8 cellular contexts compared by ENCODE assay signal in genomic region chr17:75783069-75783783, GRCh38. TPM values are rescaled to one million over a fixed set of nuclear protein-coding genes. Genes with fewer than 3 reads are reported as not detected.
DNase-seq lines count a peak whose midpoint lies in the region; ATAC-seq and TF ChIP-seq lines count a peak whose summit lies in the region.

No MANE protein-coding gene starts in this region.

- no peak for ATAC-seq in effector memory CD8-positive, alpha-beta T cell (replicated peaks)
- ATAC-seq in HG02970 (IDR thresholded peaks at IDR 0.05; ENCODE audit: low FRiP score, unreplicated experiment) (no peak), GM21723 (IDR thresholded peaks at IDR 0.05; ENCODE audit: unreplicated experiment) (no peak)

- DNase-seq in DMS53 (lab: John Stamatoyannopoulos, UW) (peak; percentile 92), HT-29 (ENCODE audit: low spot score) (peak; percentile 93), neural crest cell (ENCODE audit: low read depth, low spot score) (no peak), NCI-H1930 (lab: John Stamatoyannopoulos, UW) (no peak)
- DNase-seq in effector memory CD8-positive, alpha-beta T cell = peak in 1 of 3 experiments; percentile 31

- TF ChIP-seq POLR2A in Raji (IDR thresholded peaks at IDR 0.05; ENCODE audit: insufficient read depth, low read depth, low read length) = peak; percentile 53

- peak overlapping the region; percentile 89 to 92 for H3K4me3 Mint-ChIP-seq in effector memory CD8-positive, alpha-beta T cell
- peak overlapping the region; percentile 97 for H3K4me3 Mint-ChIP-seq in neural crest cell

- H3K4me1 Mint-ChIP-seq in effector memory CD8-positive, alpha-beta T cell (ENCODE audit: low read depth in 2 of 2) = peaks cover 35 to 36% of the 10 kb centered on the region in 2 donors
- peaks cover 52% of the 10 kb centered on the region for H3K4me1 Mint-ChIP-seq in neural crest cell

- no peaks in the 10 kb centered on the region for H3K27me3 Mint-ChIP-seq in effector memory CD8-positive, alpha-beta T cell
- peaks cover 4% of the 10 kb centered on the region for H3K27me3 Mint-ChIP-seq in neural crest cell (ENCODE audit: low read depth)

- H3K9me3 Mint-ChIP-seq in effector memory CD8-positive, alpha-beta T cell = no peaks in the 10 kb centered on the region
- H3K9me3 Mint-ChIP-seq in neural crest cell = peaks cover 3% of the 10 kb centered on the region

- H3K27ac Mint-ChIP-seq in effector memory CD8-positive, alpha-beta T cell = peak overlapping the region; percentile 100
- H3K27ac Mint-ChIP-seq in neural crest cell (ENCODE audit: unreplicated experiment) = no peak overlapping the region

- TF ChIP-seq CTCF in neural crest cell (conservative IDR thresholded peaks at IDR 0.05) = peak; percentile 79

- H3K36me3 Mint-ChIP-seq in effector memory CD8-positive, alpha-beta T cell (ENCODE audit: insufficient read depth) = peaks cover 48% of the 10 kb centered on the region
- H3K36me3 Mint-ChIP-seq in neural crest cell (ENCODE audit: low read depth) = peaks cover 17% of the 10 kb centered on the region

RNA-seq across cellular contexts. Expression of gene UNK, which starts 1.4 kb away (rescaled TPM):
- 23.6 and 24.9 TPM in 2 replicates for total RNA-seq in HT-29 (2014; rRNA removed; shearing (Covaris generic))
- 49.3 and 49.4 TPM in 2 replicates for total RNA-seq in neural crest cell

RNA-seq across cellular contexts. Expression of gene GALK1, which starts 18.2 kb away (rescaled TPM):
- total RNA-seq in HT-29 (2014; rRNA removed; shearing (Covaris generic)) = 40.8 and 41.8 TPM in 2 replicates
- 11.9 and 13.1 TPM in 2 replicates for total RNA-seq in neural crest cell

Comparison
In these comparisons a context has a peak if more than half of its experiments do, and no peak if none do; other contexts are left out.
1. DNase-seq: peak in DMS53 (single experiment) and HT-29 (single experiment); none in neural crest cell (single experiment) and NCI-H1930 (0 of 2).